In genomic region chrX:134533352-134533751, GRCh38 we compare ENCODE assay signal across 24 cellular contexts.
"Had no signal": no experiment of that assay in that cellular context is flagged by ENCODE, and none has a peak within 500 bp of the region (broad histone marks: within the 10 kb centered on the region; RNA-seq: fewer than 3 reads in every experiment).

No MANE protein-coding gene starts in this region.

- H3K4me1 Mint-ChIP-seq: memory B cell; stimulated activated naive CD8-positive, alpha-beta T cell treated with anti-CD3 and anti-CD28 coated beads, Interleukin-15, amount 100 ng/mL, for 72 hours had no signal

- H3K27ac Mint-ChIP-seq: effector memory CD8-positive, alpha-beta T cell; memory B cell; mesothelial cell of epicardium; naive thymus-derived CD4-positive, alpha-beta T cell; stimulated activated naive CD8-positive, alpha-beta T cell treated with anti-CD3 and anti-CD28 coated beads, Interleukin-15, amount 100 ng/mL, for 72 hours had no signal

- H3K9me3 ChIP-seq: esophagus squamous epithelium, prostate gland, right atrium auricular region, suprapubic skin had no signal

- H3K27me3 ChIP-seq: esophagus squamous epithelium, right atrium auricular region, suprapubic skin had no signal

- H3K27ac ChIP-seq: esophagus squamous epithelium, prostate gland, right atrium auricular region, suprapubic skin had no signal

- H3K27me3 Mint-ChIP-seq: effector memory CD8-positive, alpha-beta T cell; memory B cell; naive thymus-derived CD4-positive, alpha-beta T cell; stimulated activated naive CD8-positive, alpha-beta T cell treated with anti-CD3 and anti-CD28 coated beads, Interleukin-15, amount 100 ng/mL, for 72 hours had no signal

- H3K9me3 Mint-ChIP-seq: effector memory CD8-positive, alpha-beta T cell; memory B cell; naive thymus-derived CD4-positive, alpha-beta T cell; stimulated activated naive CD8-positive, alpha-beta T cell treated with anti-CD3 and anti-CD28 coated beads, Interleukin-15, amount 100 ng/mL, for 72 hours had no signal

- FAIRE-seq: endometrium, kidney had no signal

- ATAC-seq: effector memory CD8-positive, alpha-beta T cell; left lobe of liver; naive thymus-derived CD4-positive, alpha-beta T cell; stimulated activated naive CD8-positive, alpha-beta T cell treated with anti-CD3 and anti-CD28 coated beads, Interleukin-15, amount 100 ng/mL, for 72 hours had no signal

- H3K4me3 Mint-ChIP-seq: effector memory CD8-positive, alpha-beta T cell; memory B cell; mesothelial cell of epicardium; naive thymus-derived CD4-positive, alpha-beta T cell; nephron progenitor cell; stimulated activated naive CD8-positive, alpha-beta T cell treated with anti-CD3 and anti-CD28 coated beads, Interleukin-15, amount 100 ng/mL, for 72 hours had no signal

- H3K4me1 ChIP-seq: esophagus squamous epithelium, prostate gland, suprapubic skin had no signal

- H3K36me3 ChIP-seq: esophagus squamous epithelium, prostate gland, right atrium auricular region, suprapubic skin had no signal

- H3K4me3 ChIP-seq: esophagus squamous epithelium, lung, prostate gland, right atrium auricular region, smooth muscle cell, suprapubic skin had no signal

- H3K36me3 Mint-ChIP-seq: memory B cell; mesothelial cell of epicardium; naive thymus-derived CD4-positive, alpha-beta T cell had no signal

- DNase-seq: cortex of kidney; effector memory CD8-positive, alpha-beta T cell; esophagus squamous epithelium; foreskin melanocyte; hypothalamus; kidney; naive thymus-derived CD4-positive, alpha-beta T cell; nephron progenitor cell; nucleus accumbens; stimulated activated CD4-positive, alpha-beta T cell treated with anti-CD3 and anti-CD28 coated beads, Interleukin-12 subunit alpha, Interleukin-12 subunit beta, amount 100 ng/mL, for 4 hours; stimulated activated CD4-positive, alpha-beta T cell treated with anti-CD3 and anti-CD28 coated beads, Interleukin-1b, Interleukin-23, amount 100 ng/mL, for 48 hours; stimulated activated CD4-positive, alpha-beta T cell treated with anti-CD3 and anti-CD28 coated beads, Interleukin-4, amount 100 ng/mL, for 1 hour; stimulated activated CD8-positive, alpha-beta memory T cell treated with anti-CD3 and anti-CD28 coated beads, Interleukin-4, amount 100 ng/mL, for 48 hours; stimulated activated naive CD4-positive, alpha-beta T cell; stimulated activated naive CD8-positive, alpha-beta T cell treated with anti-CD3 and anti-CD28 coated beads, Interleukin-15, amount 100 ng/mL, for 72 hours had no signal
